ENCODE assay signal across 1 cellular context in genomic region chr11:126079640-126080205, GRCh38.
TF ChIP-seq lines count a peak whose summit lies in the region.

No MANE protein-coding gene starts in this region.

TF ChIP-seq in HepG2, 621 proteins besides CTCF, POLR2A, EP300 and RAD21 (continued from another document):
- TF ChIP-seq AKNA (CRISPR knock-in tag; IDR thresholded peaks at IDR 0.05; ENCODE audit: borderline replicate concordance), result no peak
- TF ChIP-seq ZNF841 (CRISPR knock-in tag; IDR thresholded peaks at IDR 0.05; ENCODE audit: borderline replicate concordance), result no peak
- no peak for TF ChIP-seq FOXP1 (IDR thresholded peaks at IDR 0.05)
- TF ChIP-seq FOXP1 (CRISPR knock-in tag; IDR thresholded peaks at IDR 0.05), result 0 out of 2 replicates have a peak, but pooled peaks have one; percentile 11
- peak; percentile 52; the same call in 1 of the 2 replicates for TF ChIP-seq ATF3 (CRISPR knock-in tag; IDR thresholded peaks at IDR 0.05)
- peak; percentile 29; the same call in 1 of the 2 replicates for TF ChIP-seq SMC3 (IDR thresholded peaks at IDR 0.05; ENCODE audit: low read length)
- no peak for TF ChIP-seq RAD51 (IDR thresholded peaks at IDR 0.05; ENCODE audit: borderline replicate concordance)
- no peak for TF ChIP-seq CBX2 (IDR thresholded peaks at IDR 0.05; ENCODE audit: low read depth, low read length)
- TF ChIP-seq CBX2 (CRISPR knock-in tag; IDR thresholded peaks at IDR 0.05; ENCODE audit: low read depth), result no peak
- no peak for TF ChIP-seq BHLHE40 (IDR thresholded peaks at IDR 0.05; ENCODE audit: low read length)
- TF ChIP-seq HDAC1 (CRISPR knock-in tag; IDR thresholded peaks at IDR 0.05), result 0 out of 2 replicates have a peak, but pooled peaks have one; percentile 27
- no peak for TF ChIP-seq HDAC2 (CRISPR knock-in tag; IDR thresholded peaks at IDR 0.05)
- TF ChIP-seq NFATC3 (CRISPR knock-in tag; IDR thresholded peaks at IDR 0.05), result no peak
- TF ChIP-seq ZNF780A (CRISPR knock-in tag; IDR thresholded peaks at IDR 0.05), result no peak
- no peak for TF ChIP-seq NONO (IDR thresholded peaks at IDR 0.05)
- TF ChIP-seq NONO (CRISPR knock-in tag; conservative IDR thresholded peaks at IDR 0.05), result no peak
- TF ChIP-seq TBX2 (CRISPR knock-in tag; IDR thresholded peaks at IDR 0.05; ENCODE audit: borderline replicate concordance), result peak; percentile 11; the same call in 1 of the 2 replicates
- no peak for TF ChIP-seq DMTF1 (CRISPR knock-in tag; IDR thresholded peaks at IDR 0.05)
- TF ChIP-seq GABPB1 (CRISPR knock-in tag; IDR thresholded peaks at IDR 0.05), result no peak
- no peak for TF ChIP-seq MYPOP (CRISPR knock-in tag; IDR thresholded peaks at IDR 0.05)
- TF ChIP-seq ZNF142 (CRISPR knock-in tag; IDR thresholded peaks at IDR 0.05), result no peak
- TF ChIP-seq GZF1 (CRISPR knock-in tag; IDR thresholded peaks at IDR 0.05), result no peak
TF ChIP-seq in HepG2: peak in this region for 7.
